Comparison of ENCODE assay signal across 1 cellular context in genomic region chr6:149648148-149649145, GRCh38.
TF ChIP-seq lines count a peak whose summit lies in the region.

KATNA1 (minus strand) TSS chr6:149648714; CDS start chr6:149638547, 10,167 bp downstream.

TF ChIP-seq in HEK293, 187 proteins besides CTCF, POLR2A, EP300 and RAD21 (continued from another document and continues in another):
- TF ChIP-seq ZSCAN4 (tag by site-specific recombination; IDR thresholded peaks at IDR 0.05) (no peak), KLF10 (tag by site-specific recombination; IDR thresholded peaks at IDR 0.05) (peak; percentile 89), HOXA7 (CRISPR knock-in tag; IDR thresholded peaks at IDR 0.05; ENCODE audit: borderline replicate concordance) (no peak), MZF1 (tag by site-specific recombination; IDR thresholded peaks at IDR 0.05; ENCODE audit: borderline replicate concordance) (no peak), ZNF529 (tag by site-specific recombination; IDR thresholded peaks at IDR 0.05; ENCODE audit: insufficient replicate concordance) (no peak), ZNF140 (tag by site-specific recombination; IDR thresholded peaks at IDR 0.05) (0 out of 2 replicates have a peak, but pooled peaks have one; percentile 35), BCL11A (tag by site-specific recombination; IDR thresholded peaks at IDR 0.05; ENCODE audit: low read depth) (peak; percentile 60; the same call in 1 of the 2 replicates), ZNF366 (tag by site-specific recombination; conservative IDR thresholded peaks at IDR 0.05) (0 out of 2 replicates have a peak, but pooled peaks have one; percentile 23), ZNF571 (tag by site-specific recombination; IDR thresholded peaks at IDR 0.05) (no peak), ZNF266 (tag by site-specific recombination; IDR thresholded peaks at IDR 0.05; ENCODE audit: low read depth) (no peak), ZNF585B (tag by site-specific recombination; IDR thresholded peaks at IDR 0.05) (no peak), ZFP41 (tag by site-specific recombination; IDR thresholded peaks at IDR 0.05; ENCODE audit: borderline replicate concordance) (no peak), ZNF639 (tag by site-specific recombination; IDR thresholded peaks at IDR 0.05) (no peak; the same call in 1 of the 2 replicates), ZNF488 (tag by site-specific recombination; IDR thresholded peaks at IDR 0.05) (no peak), SCRT1 (tag by site-specific recombination; IDR thresholded peaks at IDR 0.05; ENCODE audit: borderline replicate concordance) (0 out of 2 replicates have a peak, but pooled peaks have one; percentile 46), ZNF292 (tag by site-specific recombination; IDR thresholded peaks at IDR 0.05; ENCODE audit: borderline replicate concordance, low read depth) (no peak), REPIN1 (tag by site-specific recombination; IDR thresholded peaks at IDR 0.05; ENCODE audit: low read depth) (peak; percentile 58; the same call in 1 of the 2 replicates), ZNF701 (tag by site-specific recombination; IDR thresholded peaks at IDR 0.05) (no peak), INSM2 (tag by site-specific recombination; IDR thresholded peaks at IDR 0.05) (no peak), ZNF138 (tag by site-specific recombination; IDR thresholded peaks at IDR 0.05; ENCODE audit: borderline replicate concordance) (no peak), ZNF112 (tag by site-specific recombination; IDR thresholded peaks at IDR 0.05) (no peak), ZIC2 (tag by site-specific recombination; IDR thresholded peaks at IDR 0.05) (peak; percentile 68), ZNF18 (tag by site-specific recombination; IDR thresholded peaks at IDR 0.05) (no peak), HOXC10 (CRISPR knock-in tag; IDR thresholded peaks at IDR 0.05) (no peak), GFI1B (tag by site-specific recombination; IDR thresholded peaks at IDR 0.05) (no peak), ZNF596 (tag by site-specific recombination; IDR thresholded peaks at IDR 0.05) (no peak), ZNF433 (tag by site-specific recombination; IDR thresholded peaks at IDR 0.05; ENCODE audit: low read depth) (no peak), ZNF184 (tag by site-specific recombination; IDR thresholded peaks at IDR 0.05) (no peak), MEIS1 (CRISPR knock-in tag; IDR thresholded peaks at IDR 0.05; ENCODE audit: borderline replicate concordance) (no peak), ZNF23 (tag by site-specific recombination; IDR thresholded peaks at IDR 0.05; ENCODE audit: borderline replicate concordance) (no peak), ZNF530 (tag by site-specific recombination; IDR thresholded peaks at IDR 0.05; ENCODE audit: low read depth) (no peak), ZNF174 (tag by site-specific recombination; IDR thresholded peaks at IDR 0.05) (no peak), ZBTB17 (tag by site-specific recombination; IDR thresholded peaks at IDR 0.05) (peak; percentile 91), KLF8 (tag by site-specific recombination; IDR thresholded peaks at IDR 0.05) (peak; percentile 92), ELK4 (IDR thresholded peaks at IDR 0.05; ENCODE audit: borderline replicate concordance, low read depth, low read length) (no peak; the same call in 1 of the 2 replicates), ZNF280C (tag by site-specific recombination; IDR thresholded peaks at IDR 0.05) (no peak), ZNF692 (tag by site-specific recombination; IDR thresholded peaks at IDR 0.05) (peak; percentile 95), GLI4 (tag by site-specific recombination; IDR thresholded peaks at IDR 0.05) (no peak), ZNF704 (tag by site-specific recombination; IDR thresholded peaks at IDR 0.05) (no peak), ZNF561 (tag by site-specific recombination; IDR thresholded peaks at IDR 0.05; ENCODE audit: borderline replicate concordance) (peak; percentile 87), ZNF221 (tag by site-specific recombination; IDR thresholded peaks at IDR 0.05; ENCODE audit: borderline replicate concordance) (no peak), ZNF211 (tag by site-specific recombination; IDR thresholded peaks at IDR 0.05; ENCODE audit: low read depth) (no peak), ZNF843 (tag by site-specific recombination; IDR thresholded peaks at IDR 0.05) (peak; percentile 45; the same call in 1 of the 2 replicates), FEZF1 (tag by site-specific recombination; IDR thresholded peaks at IDR 0.05) (no peak), PRDM2 (tag by site-specific recombination; IDR thresholded peaks at IDR 0.05; ENCODE audit: borderline replicate concordance) (no peak)
